1 cellular context compared by ENCODE assay signal in the genomic region with DNA sequence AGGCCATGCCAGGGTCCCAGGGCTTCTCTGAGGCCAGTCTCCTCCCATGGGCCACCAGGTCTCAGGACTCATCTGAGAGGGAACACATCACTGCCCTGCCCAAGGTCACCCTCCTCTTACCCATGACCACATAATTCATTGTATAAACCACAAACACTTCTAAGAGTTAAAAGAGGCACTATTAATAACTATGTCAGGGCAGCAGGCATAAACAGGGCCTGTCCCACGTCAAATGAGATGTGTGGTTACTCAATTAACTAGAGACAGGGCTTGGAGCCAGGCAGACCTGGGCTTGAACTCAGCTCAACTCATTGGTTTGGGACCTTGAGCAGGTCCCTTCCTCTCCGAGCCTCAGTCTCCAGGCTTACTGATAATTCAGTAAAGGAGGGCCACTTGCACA.
TF ChIP-seq lines count a peak whose summit lies in the region.

No MANE protein-coding gene starts in this region.

TF ChIP-seq in GM12878, 131 proteins besides CTCF, POLR2A, EP300 and RAD21 (continued from another document):
- TF ChIP-seq, protein P1, sequence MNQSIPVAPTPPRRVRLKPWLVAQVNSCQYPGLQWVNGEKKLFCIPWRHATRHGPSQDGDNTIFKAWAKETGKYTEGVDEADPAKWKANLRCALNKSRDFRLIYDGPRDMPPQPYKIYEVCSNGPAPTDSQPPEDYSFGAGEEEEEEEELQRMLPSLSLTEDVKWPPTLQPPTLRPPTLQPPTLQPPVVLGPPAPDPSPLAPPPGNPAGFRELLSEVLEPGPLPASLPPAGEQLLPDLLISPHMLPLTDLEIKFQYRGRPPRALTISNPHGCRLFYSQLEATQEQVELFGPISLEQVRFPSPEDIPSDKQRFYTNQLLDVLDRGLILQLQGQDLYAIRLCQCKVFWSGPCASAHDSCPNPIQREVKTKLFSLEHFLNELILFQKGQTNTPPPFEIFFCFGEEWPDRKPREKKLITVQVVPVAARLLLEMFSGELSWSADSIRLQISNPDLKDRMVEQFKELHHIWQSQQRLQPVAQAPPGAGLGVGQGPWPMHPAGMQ (IDR thresholded peaks at IDR 0.05; ENCODE audit: borderline replicate concordance) = no peak
- TF ChIP-seq MEF2B (IDR thresholded peaks at IDR 0.05; ENCODE audit: partially characterized antibody, poor library complexity, severe bottlenecking) (peak; percentile 88), IKZF2 (IDR thresholded peaks at IDR 0.05) (peak; percentile 28 to 30; a peak in 2 of 4 replicates), MEF2A (IDR thresholded peaks at IDR 0.05; ENCODE audit: insufficient read depth, low read depth, low read length) (0 out of 2 replicates have a peak, but pooled peaks have one; percentile 30), ZNF207 (IDR thresholded peaks at IDR 0.05; ENCODE audit: borderline replicate concordance) (0 out of 2 replicates have a peak, but pooled peaks have one; percentile 39), CHD2 (IDR thresholded peaks at IDR 0.05; ENCODE audit: borderline replicate concordance, low read depth, low read length) (no peak), NR2F1 (conservative IDR thresholded peaks at IDR 0.05) (peak; percentile 90), MXI1 (IDR thresholded peaks at IDR 0.05; ENCODE audit: low read depth, low read length) (0 out of 2 replicates have a peak, but pooled peaks have one; percentile 45), ATF7 (IDR thresholded peaks at IDR 0.05; ENCODE audit: low read depth) (peak; percentile 69; the same call in 1 of the 2 replicates), BCL11A (IDR thresholded peaks at IDR 0.05; ENCODE audit: low read depth, low read length) (peak; percentile 55; the same call in 1 of the 2 replicates), BHLHE40 (IDR thresholded peaks at IDR 0.05; ENCODE audit: borderline replicate concordance in 1 of 2, low read depth in 2 of 2, low read length in 1 of 2) (peak in 1 of 2 experiments; percentile 56; a peak in 1 of 4 replicates), YY1 (IDR thresholded peaks at IDR 0.05; ENCODE audit: low read depth, low read length) (no peak), MTA2 (IDR thresholded peaks at IDR 0.05; ENCODE audit: low read depth) (peak; percentile 93), ETV6 (conservative IDR thresholded peaks at IDR 0.05 in 1 of 2, IDR thresholded peaks at IDR 0.05 in 1 of 2; ENCODE audit: borderline replicate concordance in 1 of 2, low read depth in 1 of 2) (no peak), RUNX3 (IDR thresholded peaks at IDR 0.05; ENCODE audit: low read length) (peak; percentile 80), ESRRA (IDR thresholded peaks at IDR 0.05; ENCODE audit: low read length) (peak; percentile 87; the same call in 1 of the 2 replicates), RFX5 (IDR thresholded peaks at IDR 0.05; ENCODE audit: low read depth, low read length) (no peak), CHD4 (IDR thresholded peaks at IDR 0.05) (no peak), ZNF217 (IDR thresholded peaks at IDR 0.05) (no peak), POU2F2 (IDR thresholded peaks at IDR 0.05; ENCODE audit: borderline replicate concordance, low read depth, low read length) (peak; percentile 22; the same call in 1 of the 3 replicates), IKZF1 (conservative IDR thresholded peaks at IDR 0.05) (peak; percentile 44), ZNF384 (IDR thresholded peaks at IDR 0.05; ENCODE audit: borderline replicate concordance, low read depth, low read length) (no peak), TBL1XR1 (IDR thresholded peaks at IDR 0.05; ENCODE audit: low read depth, low read length) (no peak)
- TF ChIP-seq, protein P2, sequence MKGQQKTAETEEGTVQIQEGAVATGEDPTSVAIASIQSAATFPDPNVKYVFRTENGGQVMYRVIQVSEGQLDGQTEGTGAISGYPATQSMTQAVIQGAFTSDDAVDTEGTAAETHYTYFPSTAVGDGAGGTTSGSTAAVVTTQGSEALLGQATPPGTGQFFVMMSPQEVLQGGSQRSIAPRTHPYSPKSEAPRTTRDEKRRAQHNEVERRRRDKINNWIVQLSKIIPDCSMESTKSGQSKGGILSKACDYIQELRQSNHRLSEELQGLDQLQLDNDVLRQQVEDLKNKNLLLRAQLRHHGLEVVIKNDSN (IDR thresholded peaks at IDR 0.05; ENCODE audit: borderline replicate concordance, extremely low read length, insufficient read depth, low read depth, low read length) = no peak
- TF ChIP-seq, protein P3, sequence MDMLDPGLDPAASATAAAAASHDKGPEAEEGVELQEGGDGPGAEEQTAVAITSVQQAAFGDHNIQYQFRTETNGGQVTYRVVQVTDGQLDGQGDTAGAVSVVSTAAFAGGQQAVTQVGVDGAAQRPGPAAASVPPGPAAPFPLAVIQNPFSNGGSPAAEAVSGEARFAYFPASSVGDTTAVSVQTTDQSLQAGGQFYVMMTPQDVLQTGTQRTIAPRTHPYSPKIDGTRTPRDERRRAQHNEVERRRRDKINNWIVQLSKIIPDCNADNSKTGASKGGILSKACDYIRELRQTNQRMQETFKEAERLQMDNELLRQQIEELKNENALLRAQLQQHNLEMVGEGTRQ (IDR thresholded peaks at IDR 0.05; ENCODE audit: borderline replicate concordance, low read depth, low read length) = no peak
- TF ChIP-seq, protein P4, sequence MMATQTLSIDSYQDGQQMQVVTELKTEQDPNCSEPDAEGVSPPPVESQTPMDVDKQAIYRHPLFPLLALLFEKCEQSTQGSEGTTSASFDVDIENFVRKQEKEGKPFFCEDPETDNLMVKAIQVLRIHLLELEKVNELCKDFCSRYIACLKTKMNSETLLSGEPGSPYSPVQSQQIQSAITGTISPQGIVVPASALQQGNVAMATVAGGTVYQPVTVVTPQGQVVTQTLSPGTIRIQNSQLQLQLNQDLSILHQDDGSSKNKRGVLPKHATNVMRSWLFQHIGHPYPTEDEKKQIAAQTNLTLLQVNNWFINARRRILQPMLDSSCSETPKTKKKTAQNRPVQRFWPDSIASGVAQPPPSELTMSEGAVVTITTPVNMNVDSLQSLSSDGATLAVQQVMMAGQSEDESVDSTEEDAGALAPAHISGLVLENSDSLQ (IDR thresholded peaks at IDR 0.05) = peak; percentile 58; the same call in 1 of the 2 replicates
- TF ChIP-seq, protein P5, sequence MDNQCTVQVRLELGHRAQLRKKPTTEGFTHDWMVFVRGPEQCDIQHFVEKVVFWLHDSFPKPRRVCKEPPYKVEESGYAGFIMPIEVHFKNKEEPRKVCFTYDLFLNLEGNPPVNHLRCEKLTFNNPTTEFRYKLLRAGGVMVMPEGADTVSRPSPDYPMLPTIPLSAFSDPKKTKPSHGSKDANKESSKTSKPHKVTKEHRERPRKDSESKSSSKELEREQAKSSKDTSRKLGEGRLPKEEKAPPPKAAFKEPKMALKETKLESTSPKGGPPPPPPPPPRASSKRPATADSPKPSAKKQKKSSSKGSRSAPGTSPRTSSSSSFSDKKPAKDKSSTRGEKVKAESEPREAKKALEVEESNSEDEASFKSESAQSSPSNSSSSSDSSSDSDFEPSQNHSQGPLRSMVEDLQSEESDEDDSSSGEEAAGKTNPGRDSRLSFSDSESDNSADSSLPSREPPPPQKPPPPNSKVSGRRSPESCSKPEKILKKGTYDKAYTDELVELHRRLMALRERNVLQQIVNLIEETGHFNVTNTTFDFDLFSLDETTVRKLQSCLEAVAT (IDR thresholded peaks at IDR 0.05) = peak; percentile 36; the same call in 1 of the 2 replicates
- TF ChIP-seq, protein P6, sequence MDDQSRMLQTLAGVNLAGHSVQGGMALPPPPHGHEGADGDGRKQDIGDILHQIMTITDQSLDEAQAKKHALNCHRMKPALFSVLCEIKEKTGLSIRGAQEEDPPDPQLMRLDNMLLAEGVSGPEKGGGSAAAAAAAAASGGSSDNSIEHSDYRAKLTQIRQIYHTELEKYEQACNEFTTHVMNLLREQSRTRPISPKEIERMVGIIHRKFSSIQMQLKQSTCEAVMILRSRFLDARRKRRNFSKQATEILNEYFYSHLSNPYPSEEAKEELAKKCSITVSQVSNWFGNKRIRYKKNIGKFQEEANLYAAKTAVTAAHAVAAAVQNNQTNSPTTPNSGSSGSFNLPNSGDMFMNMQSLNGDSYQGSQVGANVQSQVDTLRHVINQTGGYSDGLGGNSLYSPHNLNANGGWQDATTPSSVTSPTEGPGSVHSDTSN (IDR thresholded peaks at IDR 0.05; ENCODE audit: insufficient replicate concordance, low read depth, low read length) = peak; percentile 23
- TF ChIP-seq, protein P7, sequence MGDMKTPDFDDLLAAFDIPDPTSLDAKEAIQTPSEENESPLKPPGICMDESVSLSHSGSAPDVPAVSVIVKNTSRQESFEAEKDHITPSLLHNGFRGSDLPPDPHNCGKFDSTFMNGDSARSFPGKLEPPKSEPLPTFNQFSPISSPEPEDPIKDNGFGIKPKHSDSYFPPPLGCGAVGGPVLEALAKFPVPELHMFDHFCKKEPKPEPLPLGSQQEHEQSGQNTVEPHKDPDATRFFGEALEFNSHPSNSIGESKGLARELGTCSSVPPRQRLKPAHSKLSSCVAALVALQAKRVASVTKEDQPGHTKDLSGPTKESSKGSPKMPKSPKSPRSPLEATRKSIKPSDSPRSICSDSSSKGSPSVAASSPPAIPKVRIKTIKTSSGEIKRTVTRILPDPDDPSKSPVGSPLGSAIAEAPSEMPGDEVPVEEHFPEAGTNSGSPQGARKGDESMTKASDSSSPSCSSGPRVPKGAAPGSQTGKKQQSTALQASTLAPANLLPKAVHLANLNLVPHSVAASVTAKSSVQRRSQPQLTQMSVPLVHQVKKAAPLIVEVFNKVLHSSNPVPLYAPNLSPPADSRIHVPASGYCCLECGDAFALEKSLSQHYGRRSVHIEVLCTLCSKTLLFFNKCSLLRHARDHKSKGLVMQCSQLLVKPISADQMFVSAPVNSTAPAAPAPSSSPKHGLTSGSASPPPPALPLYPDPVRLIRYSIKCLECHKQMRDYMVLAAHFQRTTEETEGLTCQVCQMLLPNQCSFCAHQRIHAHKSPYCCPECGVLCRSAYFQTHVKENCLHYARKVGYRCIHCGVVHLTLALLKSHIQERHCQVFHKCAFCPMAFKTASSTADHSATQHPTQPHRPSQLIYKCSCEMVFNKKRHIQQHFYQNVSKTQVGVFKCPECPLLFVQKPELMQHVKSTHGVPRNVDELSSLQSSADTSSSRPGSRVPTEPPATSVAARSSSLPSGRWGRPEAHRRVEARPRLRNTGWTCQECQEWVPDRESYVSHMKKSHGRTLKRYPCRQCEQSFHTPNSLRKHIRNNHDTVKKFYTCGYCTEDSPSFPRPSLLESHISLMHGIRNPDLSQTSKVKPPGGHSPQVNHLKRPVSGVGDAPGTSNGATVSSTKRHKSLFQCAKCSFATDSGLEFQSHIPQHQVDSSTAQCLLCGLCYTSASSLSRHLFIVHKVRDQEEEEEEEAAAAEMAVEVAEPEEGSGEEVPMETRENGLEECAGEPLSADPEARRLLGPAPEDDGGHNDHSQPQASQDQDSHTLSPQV (IDR thresholded peaks at IDR 0.05) = no peak
- TF ChIP-seq, protein P8, sequence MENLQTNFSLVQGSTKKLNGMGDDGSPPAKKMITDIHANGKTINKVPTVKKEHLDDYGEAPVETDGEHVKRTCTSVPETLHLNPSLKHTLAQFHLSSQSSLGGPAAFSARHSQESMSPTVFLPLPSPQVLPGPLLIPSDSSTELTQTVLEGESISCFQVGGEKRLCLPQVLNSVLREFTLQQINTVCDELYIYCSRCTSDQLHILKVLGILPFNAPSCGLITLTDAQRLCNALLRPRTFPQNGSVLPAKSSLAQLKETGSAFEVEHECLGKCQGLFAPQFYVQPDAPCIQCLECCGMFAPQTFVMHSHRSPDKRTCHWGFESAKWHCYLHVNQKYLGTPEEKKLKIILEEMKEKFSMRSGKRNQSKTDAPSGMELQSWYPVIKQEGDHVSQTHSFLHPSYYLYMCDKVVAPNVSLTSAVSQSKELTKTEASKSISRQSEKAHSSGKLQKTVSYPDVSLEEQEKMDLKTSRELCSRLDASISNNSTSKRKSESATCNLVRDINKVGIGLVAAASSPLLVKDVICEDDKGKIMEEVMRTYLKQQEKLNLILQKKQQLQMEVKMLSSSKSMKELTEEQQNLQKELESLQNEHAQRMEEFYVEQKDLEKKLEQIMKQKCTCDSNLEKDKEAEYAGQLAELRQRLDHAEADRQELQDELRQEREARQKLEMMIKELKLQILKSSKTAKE (IDR thresholded peaks at IDR 0.05; ENCODE audit: low read depth, poor library complexity, severe bottlenecking) = peak; percentile 63
